In the genomic region with DNA sequence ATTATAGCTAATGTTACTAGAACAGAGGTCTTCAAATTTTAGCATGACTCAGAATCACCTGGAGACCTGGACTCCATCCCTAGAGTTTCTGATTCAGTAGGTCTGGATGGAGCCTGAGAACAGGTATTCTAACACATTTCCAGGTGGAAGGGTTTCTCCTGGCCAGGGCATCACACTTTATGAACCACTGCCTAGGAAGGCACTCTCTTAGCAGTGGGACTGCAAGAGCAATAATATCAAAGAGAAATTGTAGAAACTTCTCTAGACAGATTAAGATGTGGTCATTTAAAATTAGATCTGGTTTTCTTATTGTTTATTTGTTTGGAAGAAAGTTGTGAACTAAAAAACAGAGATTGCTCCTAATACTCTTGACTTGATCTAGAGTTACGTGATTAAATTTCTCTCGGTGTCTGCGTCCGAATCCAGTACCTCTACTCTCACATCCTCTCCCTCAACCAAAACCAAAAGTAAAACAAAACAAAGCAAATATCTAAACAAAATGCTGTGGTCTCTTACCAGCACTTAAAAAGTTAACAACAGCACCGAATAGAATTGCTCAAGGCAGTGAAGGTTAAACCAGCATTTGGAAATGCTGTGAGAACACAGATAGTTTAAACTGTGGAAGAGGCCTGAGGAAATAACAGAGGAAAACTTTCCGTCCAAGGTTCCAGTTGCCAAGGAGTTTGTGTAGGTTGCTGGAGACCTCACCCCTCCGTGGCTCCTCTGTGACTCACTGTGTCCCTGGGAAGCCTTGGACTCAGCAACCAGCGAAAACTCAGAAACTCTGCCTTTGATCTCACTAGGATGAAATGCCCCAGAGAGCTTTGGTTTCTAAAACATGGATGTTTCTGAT, we compare ENCODE assay signal across 7 cellular contexts.
DNase-seq lines count a peak whose midpoint lies in the region; ATAC-seq, FAIRE-seq and TF ChIP-seq lines count a peak whose summit lies in the region.

No MANE protein-coding gene starts in this region.

- intact Hi-C loops in K562 (cut with micrococcal nuclease) = no loop called here
- intact Hi-C loops in uterus (cut with DNase I; ENCODE audit: low total_unique reads) = no loop called here

- CTCF ChIA-PET in K562 (lab: Yijun Ruan, JAX; ENCODE audit: low intra/inter-chr PET ratio) = no interaction called here

- BruUV-seq in K562 (replicated peaks; lab: Mats Ljungman, UMichigan) = no TSS peak

- TF ChIP-seq EP300 in K562 (IDR thresholded peaks at IDR 0.05; ENCODE audit: low read length) = no peak

- TF ChIP-seq CTCF in K562 (IDR thresholded peaks at IDR 0.05 in 2 of 3, conservative IDR thresholded peaks at IDR 0.05 in 1 of 3; ENCODE audit: insufficient read depth in 2 of 3, low read depth in 1 of 3, low read length in 3 of 3) = no peak
- no peak for TF ChIP-seq CTCF in uterus (IDR thresholded peaks at IDR 0.05)

- no peaks in the 10 kb centered on the region for H3K79me2 ChIP-seq in K562 (ENCODE audit: control insufficient read depth, insufficient read depth, low read length)

- H3K27me3 ChIP-seq in K562 (ENCODE audit: control insufficient read depth in 2 of 2, insufficient read depth in 2 of 2, low read length in 2 of 2) = no peaks in the 10 kb centered on the region; a peak in 1 of 5 replicates
- no peaks in the 10 kb centered on the region for H3K27me3 ChIP-seq in uterus

- WGBS in K562 (ENCODE audit: insufficient coverage, low coverage, missing lambda C conversion rate) = 9% methylated on average over 8 of the region's 8 CpGs

- no peaks in the 10 kb centered on the region for H4K20me1 ChIP-seq in K562 (replicated peaks; ENCODE audit: control insufficient read depth, insufficient read depth, low read length)

- TF ChIP-seq POLR2A in K562 (conservative IDR thresholded peaks at IDR 0.05) = no peak
- no peak for TF ChIP-seq POLR2A in uterus (IDR thresholded peaks at IDR 0.05)

- H3K4me3 ChIP-seq in K562 (no peak overlapping the region), uterus (no peak overlapping the region)

- POLR2A ChIA-PET in K562 (lab: Yijun Ruan, JAX) = no interaction called here

- in situ Hi-C loops in K562 (cut with MboI) = no loop called here

- ATAC-seq in HG02588 (IDR thresholded peaks at IDR 0.05; ENCODE audit: unreplicated experiment) (peak; percentile 76), K562 (peak; percentile 56; the same call in 2 of the 3 replicates), HG03432 (IDR thresholded peaks at IDR 0.05; ENCODE audit: unreplicated experiment) (no peak)

- H3K9me3 ChIP-seq in K562 (replicated peaks; ENCODE audit: control insufficient read depth, insufficient read depth, low read depth, low read length) (no peaks in the 10 kb centered on the region), uterus (no peaks in the 10 kb centered on the region)

- H3K36me3 ChIP-seq in K562 (ENCODE audit: control insufficient read depth, insufficient read depth, low read length) (no peaks in the 10 kb centered on the region), uterus (no peaks in the 10 kb centered on the region)

- no peak for FAIRE-seq in K562 (lab: Jason Lieb, UNC)

- H3K4me1 ChIP-seq in K562 (replicated peaks in 1 of 2; ENCODE audit: control insufficient read depth in 2 of 2, insufficient read depth in 2 of 2, low read length in 2 of 2) (no peaks in the 10 kb centered on the region; a peak in 2 of 5 replicates), uterus (no peaks in the 10 kb centered on the region)

- H3K4me2 ChIP-seq in K562 (ENCODE audit: insufficient read depth, low read length) = peak overlapping the region; percentile 17; the same call in 1 of the 2 replicates

- no peak for TF ChIP-seq RAD21 in K562 (CRISPR knock-in tag; conservative IDR thresholded peaks at IDR 0.05 in 1 of 2, IDR thresholded peaks at IDR 0.05 in 1 of 2)

- no peak overlapping the region for H3K9ac ChIP-seq in K562 (ENCODE audit: insufficient read depth in 1 of 2, low read depth in 2 of 2, low read length in 2 of 2)

- H3K9me1 ChIP-seq in K562 (ENCODE audit: control insufficient read depth, insufficient read depth, low read length) = no peaks in the 10 kb centered on the region

- no peak overlapping the region for H3K27ac ChIP-seq in K562 (ENCODE audit: extremely low read depth, low read depth, low read length)
- peak overlapping the region; percentile 63 to 76 for H3K27ac ChIP-seq in uterus

- DNase-seq in K562 (ENCODE audit: extremely low read depth in 1 of 4, low spot score in 3 of 4) (no peak), medulla oblongata (ENCODE audit: extremely low spot score) (peak; percentile 37), uterus (peak; percentile 55 to 57), T-helper 1 cell (no peak)
- DNase-seq in stimulated activated CD4-positive, alpha-beta T cell treated with anti-CD3 and anti-CD28 coated beads, Interleukin-1b, Interleukin-23, amount 100 ng/mL, for 48 hours = no peak

- H2AFZ ChIP-seq in K562 (ENCODE audit: low read depth, low read length) = peak overlapping the region; percentile 34; the same call in 1 of the 2 replicates

TF ChIP-seq in K562, 482 proteins besides CTCF, POLR2A, EP300 and RAD21:
- TF ChIP-seq, protein P1, sequence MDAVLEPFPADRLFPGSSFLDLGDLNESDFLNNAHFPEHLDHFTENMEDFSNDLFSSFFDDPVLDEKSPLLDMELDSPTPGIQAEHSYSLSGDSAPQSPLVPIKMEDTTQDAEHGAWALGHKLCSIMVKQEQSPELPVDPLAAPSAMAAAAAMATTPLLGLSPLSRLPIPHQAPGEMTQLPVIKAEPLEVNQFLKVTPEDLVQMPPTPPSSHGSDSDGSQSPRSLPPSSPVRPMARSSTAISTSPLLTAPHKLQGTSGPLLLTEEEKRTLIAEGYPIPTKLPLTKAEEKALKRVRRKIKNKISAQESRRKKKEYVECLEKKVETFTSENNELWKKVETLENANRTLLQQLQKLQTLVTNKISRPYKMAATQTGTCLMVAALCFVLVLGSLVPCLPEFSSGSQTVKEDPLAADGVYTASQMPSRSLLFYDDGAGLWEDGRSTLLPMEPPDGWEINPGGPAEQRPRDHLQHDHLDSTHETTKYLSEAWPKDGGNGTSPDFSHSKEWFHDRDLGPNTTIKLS (IDR thresholded peaks at IDR 0.05; ENCODE audit: borderline replicate concordance, low read depth) = no peak
- TF ChIP-seq SMC3 (conservative IDR thresholded peaks at IDR 0.05; ENCODE audit: insufficient read depth, low read depth, low read length) = no peak
- TF ChIP-seq, protein P2, sequence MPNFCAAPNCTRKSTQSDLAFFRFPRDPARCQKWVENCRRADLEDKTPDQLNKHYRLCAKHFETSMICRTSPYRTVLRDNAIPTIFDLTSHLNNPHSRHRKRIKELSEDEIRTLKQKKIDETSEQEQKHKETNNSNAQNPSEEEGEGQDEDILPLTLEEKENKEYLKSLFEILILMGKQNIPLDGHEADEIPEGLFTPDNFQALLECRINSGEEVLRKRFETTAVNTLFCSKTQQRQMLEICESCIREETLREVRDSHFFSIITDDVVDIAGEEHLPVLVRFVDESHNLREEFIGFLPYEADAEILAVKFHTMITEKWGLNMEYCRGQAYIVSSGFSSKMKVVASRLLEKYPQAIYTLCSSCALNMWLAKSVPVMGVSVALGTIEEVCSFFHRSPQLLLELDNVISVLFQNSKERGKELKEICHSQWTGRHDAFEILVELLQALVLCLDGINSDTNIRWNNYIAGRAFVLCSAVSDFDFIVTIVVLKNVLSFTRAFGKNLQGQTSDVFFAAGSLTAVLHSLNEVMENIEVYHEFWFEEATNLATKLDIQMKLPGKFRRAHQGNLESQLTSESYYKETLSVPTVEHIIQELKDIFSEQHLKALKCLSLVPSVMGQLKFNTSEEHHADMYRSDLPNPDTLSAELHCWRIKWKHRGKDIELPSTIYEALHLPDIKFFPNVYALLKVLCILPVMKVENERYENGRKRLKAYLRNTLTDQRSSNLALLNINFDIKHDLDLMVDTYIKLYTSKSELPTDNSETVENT (CRISPR knock-in tag; IDR thresholded peaks at IDR 0.05) = no peak
- peak; percentile 48 for TF ChIP-seq FOSL1 (tag; conservative IDR thresholded peaks at IDR 0.05)
- TF ChIP-seq POLR2AphosphoS2 (IDR thresholded peaks at IDR 0.05; ENCODE audit: low read length) = no peak
- TF ChIP-seq, protein P3, sequence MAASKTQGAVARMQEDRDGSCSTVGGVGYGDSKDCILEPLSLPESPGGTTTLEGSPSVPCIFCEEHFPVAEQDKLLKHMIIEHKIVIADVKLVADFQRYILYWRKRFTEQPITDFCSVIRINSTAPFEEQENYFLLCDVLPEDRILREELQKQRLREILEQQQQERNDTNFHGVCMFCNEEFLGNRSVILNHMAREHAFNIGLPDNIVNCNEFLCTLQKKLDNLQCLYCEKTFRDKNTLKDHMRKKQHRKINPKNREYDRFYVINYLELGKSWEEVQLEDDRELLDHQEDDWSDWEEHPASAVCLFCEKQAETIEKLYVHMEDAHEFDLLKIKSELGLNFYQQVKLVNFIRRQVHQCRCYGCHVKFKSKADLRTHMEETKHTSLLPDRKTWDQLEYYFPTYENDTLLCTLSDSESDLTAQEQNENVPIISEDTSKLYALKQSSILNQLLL (CRISPR knock-in tag; IDR thresholded peaks at IDR 0.05; ENCODE audit: borderline replicate concordance) = no peak
- TF ChIP-seq ZNF408 (CRISPR knock-in tag; IDR thresholded peaks at IDR 0.05; ENCODE audit: low read depth) = no peak

Comparison
In these comparisons a context has a peak if more than half of its experiments do, and no peak if none do; other contexts are left out.
1. DNase-seq: peak in medulla oblongata (single experiment) and uterus (2 of 2); none in K562 (0 of 4), stimulated activated CD4-positive, alpha-beta T cell treated with anti-CD3 and anti-CD28 coated beads, Interleukin-1b, Interleukin-23, amount 100 ng/mL, for 48 hours (single experiment) and T-helper 1 cell (0 of 5).